ENCODE assay signal across 16 cellular contexts in genomic region chr6:156790711-156791110, GRCh38. TPM values are rescaled to one million over a fixed set of nuclear protein-coding genes. Genes with fewer than 3 reads are reported as not detected.
DNase-seq lines count a peak whose midpoint lies in the region; ATAC-seq, FAIRE-seq and TF ChIP-seq lines count a peak whose summit lies in the region.
"Had no signal": no experiment of that assay in that cellular context is flagged by ENCODE, and none has a peak within 500 bp of the region (broad histone marks: within the 10 kb centered on the region; RNA-seq: fewer than 3 reads in every experiment).

No MANE protein-coding gene starts in this region.

- H3K36me3 Mint-ChIP-seq in CD4-positive, alpha-beta T cell (ENCODE audit: low read depth): peaks cover 13% of the 10 kb centered on the region

- intact Hi-C loops in CD4-positive, alpha-beta T cell (cut with DNase I, micrococcal nuclease): loop anchor here in 1 of 2 experiments (1.0 kb wide), 1 partner anchor 10 kb away; no protein-coding TSS in a partner anchor

- H3K9me2 ChIP-seq in SU-DHL-6 (replicated peaks; ENCODE audit: insufficient read depth, low read length): no peaks in the 10 kb centered on the region

- CTCF ChIA-PET in A549 (lab: Yijun Ruan, JAX): no interaction called here
- CTCF ChIA-PET in CD4-positive, alpha-beta T cell (lab: Charles Lee): interaction anchor here (0.6 to 1.6 kb wide), 2 partner anchors 10 to 115 kb away, joined by 4 to 5 read pairs; no protein-coding TSS in a partner anchor

- peaks cover 100% of the 10 kb centered on the region for H3K4me1 Mint-ChIP-seq in CD4-positive, alpha-beta T cell (ENCODE audit: low read depth)

- no peaks in the 10 kb centered on the region for H3K9me3 Mint-ChIP-seq in CD4-positive, alpha-beta T cell

- no peak for TF ChIP-seq EP300 in A549 (IDR thresholded peaks at IDR 0.05)

- peaks cover 100% of the 10 kb centered on the region for H3K79me2 ChIP-seq in SU-DHL-6 (ENCODE audit: insufficient read depth, low read length)

- TF ChIP-seq POLR2A in A549 (IDR thresholded peaks at IDR 0.05; ENCODE audit: low read length): no peak

- H3K4me3 ChIP-seq in A549 (no peak overlapping the region), SU-DHL-6 (ENCODE audit: insufficient read depth, low read length, poor library complexity, severe bottlenecking) (no peak overlapping the region), iPS-18a (ENCODE audit: low read length) (peak overlapping the region; percentile 44)
- H3K4me3 ChIP-seq: tibial artery had no signal

- H3K9ac ChIP-seq in SU-DHL-6 (ENCODE audit: low read length): no peak overlapping the region
- peak overlapping the region; percentile 51 for H3K9ac ChIP-seq in iPS-18a (ENCODE audit: low read length)

- H3K4me2 ChIP-seq in A549 (no peak overlapping the region), SU-DHL-6 (ENCODE audit: low read depth, low read length, poor library complexity, severe bottlenecking) (peak overlapping the region; percentile 37)

- no peaks in the 10 kb centered on the region for H3K27me3 ChIP-seq in CD4-positive, alpha-beta T cell (ENCODE audit: control insufficient read depth, insufficient read depth, low read length)
- H3K27me3 ChIP-seq in SU-DHL-6 (ENCODE audit: low read length) (no peaks in the 10 kb centered on the region), iPS-18a (ENCODE audit: control insufficient read depth, insufficient read depth, low read length) (no peaks in the 10 kb centered on the region)
- H3K27me3 ChIP-seq: tibial artery had no signal

- peaks cover 9% of the 10 kb centered on the region; the same call in 1 of the 2 replicates for H3K36me3 ChIP-seq in SU-DHL-6 (ENCODE audit: low read length)
- no peaks in the 10 kb centered on the region for H3K36me3 ChIP-seq in iPS-18a (ENCODE audit: control insufficient read depth, low read depth, low read length)
- H3K36me3 ChIP-seq: tibial artery had no signal

- POLR2A ChIA-PET in A549 (lab: Yijun Ruan, JAX): no interaction called here
- POLR2A ChIA-PET in CD4-positive, alpha-beta T cell (lab: Charles Lee): interaction anchor here (0.7 to 2.5 kb wide), 3 partner anchors 11 to 231 kb away, joined by 3 to 23 read pairs (median 9); no protein-coding TSS in a partner anchor

- FAIRE-seq in A549 (lab: Jason Lieb, UNC): no peak
- FAIRE-seq in urothelium cell line (lab: Jason Lieb, UNC): no peak
- FAIRE-seq: astrocyte had no signal

- no peak for TF ChIP-seq RAD21 in A549 (conservative IDR thresholded peaks at IDR 0.05 in 1 of 2, IDR thresholded peaks at IDR 0.05 in 1 of 2)

- no peak for DNase-seq in A549 (ENCODE audit: low read depth in 1 of 2, low spot score in 1 of 2)
- DNase-seq in CD4-positive, alpha-beta T cell: no peak
- DNase-seq in iPS-NIHi7 (ENCODE audit: extremely low spot score): no peak
- DNase-seq in NCI-H2081 treated with DMSO at 0.1 percent for 48 hours (lab: John Stamatoyannopoulos, UW): no peak
- no peak for DNase-seq in urothelium cell line (ENCODE audit: low spot score)
- DNase-seq: activated effector memory CD4-positive, alpha-beta T cell treated with Interleukin-2 at 50 U/mL for 16 hours; head of caudate nucleus; occipital lobe; stimulated activated CD4-positive, alpha-beta T cell treated with anti-CD3 and anti-CD28 coated beads, Interleukin-4, amount 100 ng/mL, for 1 hour; SW 1271; tibial artery had no signal

- no peak for TF ChIP-seq CTCF in A549 (IDR thresholded peaks at IDR 0.05)
- no peak for TF ChIP-seq CTCF in CD4-positive, alpha-beta T cell (IDR thresholded peaks at IDR 0.05)
- TF ChIP-seq CTCF in SU-DHL-6 (IDR thresholded peaks at IDR 0.05; ENCODE audit: insufficient read depth, low read length, poor library complexity, severe bottlenecking): no peak

- H2AFZ ChIP-seq in SU-DHL-6 (ENCODE audit: low read depth, low read length, severe bottlenecking): no peak overlapping the region

- H3K27ac Mint-ChIP-seq in CD4-positive, alpha-beta T cell: peak overlapping the region; percentile 42

- 0 out of 2 replicates have a peak, but pooled peaks cover 4% of the 10 kb centered on the region for H3F3A ChIP-seq in SU-DHL-6 (ENCODE audit: insufficient read depth)

- 92% methylated on average over 3 of the region's 3 CpGs for WGBS in A549 (ENCODE audit: missing lambda C conversion rate)

- ATAC-seq in A549: no peak
- no peak for ATAC-seq in CD4-positive, alpha-beta T cell (ENCODE audit: poor library complexity)
- no peak for ATAC-seq in GM21528 (IDR thresholded peaks at IDR 0.05; ENCODE audit: low FRiP score, unreplicated experiment)

- H3K4me3 Mint-ChIP-seq in CD4-positive, alpha-beta T cell: no peak overlapping the region

- H4K20me1 ChIP-seq in SU-DHL-6 (ENCODE audit: low read depth, low read length): peaks cover 49% of the 10 kb centered on the region

- H3K4me1 ChIP-seq in A549 (peaks cover 26% of the 10 kb centered on the region), iPS-18a (ENCODE audit: control insufficient read depth, low read depth, low read length) (peaks cover 71% of the 10 kb centered on the region)

- no peaks in the 10 kb centered on the region for H3K9me3 ChIP-seq in A549
- no peaks in the 10 kb centered on the region for H3K9me3 ChIP-seq in CD4-positive, alpha-beta T cell (ENCODE audit: control insufficient read depth, low read length)
- no peaks in the 10 kb centered on the region for H3K9me3 ChIP-seq in SU-DHL-6 (ENCODE audit: insufficient read depth, low read length)
- H3K9me3 ChIP-seq in iPS-18a (ENCODE audit: control insufficient read depth, low read depth, low read length): no peaks in the 10 kb centered on the region
- H3K9me3 ChIP-seq: tibial artery had no signal

- no peaks in the 10 kb centered on the region for H3K27me3 Mint-ChIP-seq in CD4-positive, alpha-beta T cell

- H3K27ac ChIP-seq in A549 (no peak overlapping the region), SU-DHL-6 (ENCODE audit: low read depth, low read length) (no peak overlapping the region), iPS-18a (ENCODE audit: low read length) (no peak overlapping the region)
- no peak overlapping the region for H3K27ac ChIP-seq in CD4-positive, alpha-beta T cell (ENCODE audit: low read depth, low read length)
- H3K27ac ChIP-seq: tibial artery, VCaP had no signal

TF ChIP-seq in A549, 52 proteins besides CTCF, POLR2A, EP300 and RAD21:
- no peak for TF ChIP-seq RNF2 (IDR thresholded peaks at IDR 0.05; ENCODE audit: borderline replicate concordance, low read depth)
- peak; percentile 68 for TF ChIP-seq MAFK (IDR thresholded peaks at IDR 0.05; ENCODE audit: partially characterized antibody)

RNA-seq across cellular contexts. Expression of gene ARID1B, which starts 13.5 kb away (rescaled TPM):
- polyA plus RNA-seq in A549 (2011; rRNA removed): 16.3 and 19.2 TPM in 2 replicates
- polyA plus RNA-seq in A549 (2012; cell fraction: cytosol; rRNA removed): 10.8 and 12.2 TPM in 2 replicates
- 15.1 and 20.0 TPM in 2 replicates for polyA plus RNA-seq in A549 (2012; cell fraction: nucleus; rRNA removed)
- polyA plus RNA-seq in A549 (2017; fragmentation: RNase III; extraction: RNeasy Plus Mini Kit Qiagen cat#74134 plus additional on column Dnase treatment): 13.5 to 14.3 TPM (median 14.1 TPM) in 3 replicates
- 93.0 and 94.2 TPM in 2 replicates for polyA minus RNA-seq in A549 (2011; rRNA and poly(A)+ RNA removed)
- total RNA-seq in CD4-positive, alpha-beta T cell: 100 to 1,000 TPM; 120 to 125 TPM
